In the genomic region with DNA sequence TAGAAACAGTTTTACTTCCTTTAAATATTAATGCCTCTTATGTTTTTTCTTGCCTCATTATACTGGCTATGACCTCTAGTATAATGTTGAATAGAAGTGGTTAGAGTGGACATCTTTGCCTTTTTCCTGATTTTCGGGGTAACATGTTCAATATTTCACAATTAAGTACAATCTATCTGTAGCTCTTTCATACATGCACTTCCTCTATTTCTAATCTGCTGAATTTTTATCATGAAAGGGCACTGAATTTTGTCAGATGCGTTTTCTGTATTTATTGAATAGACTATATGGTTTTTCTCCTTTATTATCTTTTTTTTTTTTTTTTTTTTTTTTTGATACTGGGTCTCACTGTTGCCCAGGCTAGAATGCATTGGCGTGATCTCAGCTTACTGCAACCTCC, we compare ENCODE assay signal across 1 cellular context.
TF ChIP-seq lines count a peak whose summit lies in the region.

No MANE protein-coding gene starts in this region.

TF ChIP-seq in GM12878, 131 proteins besides CTCF, POLR2A, EP300 and RAD21:
- TF ChIP-seq ZBED1 (IDR thresholded peaks at IDR 0.05; ENCODE audit: borderline replicate concordance) (no peak), DPF2 (IDR thresholded peaks at IDR 0.05) (no peak), SPI1 (IDR thresholded peaks at IDR 0.05; ENCODE audit: borderline replicate concordance, insufficient read depth, low read depth, low read length) (peak; percentile 27; the same call in 1 of the 2 replicates)
- TF ChIP-seq, protein P1, sequence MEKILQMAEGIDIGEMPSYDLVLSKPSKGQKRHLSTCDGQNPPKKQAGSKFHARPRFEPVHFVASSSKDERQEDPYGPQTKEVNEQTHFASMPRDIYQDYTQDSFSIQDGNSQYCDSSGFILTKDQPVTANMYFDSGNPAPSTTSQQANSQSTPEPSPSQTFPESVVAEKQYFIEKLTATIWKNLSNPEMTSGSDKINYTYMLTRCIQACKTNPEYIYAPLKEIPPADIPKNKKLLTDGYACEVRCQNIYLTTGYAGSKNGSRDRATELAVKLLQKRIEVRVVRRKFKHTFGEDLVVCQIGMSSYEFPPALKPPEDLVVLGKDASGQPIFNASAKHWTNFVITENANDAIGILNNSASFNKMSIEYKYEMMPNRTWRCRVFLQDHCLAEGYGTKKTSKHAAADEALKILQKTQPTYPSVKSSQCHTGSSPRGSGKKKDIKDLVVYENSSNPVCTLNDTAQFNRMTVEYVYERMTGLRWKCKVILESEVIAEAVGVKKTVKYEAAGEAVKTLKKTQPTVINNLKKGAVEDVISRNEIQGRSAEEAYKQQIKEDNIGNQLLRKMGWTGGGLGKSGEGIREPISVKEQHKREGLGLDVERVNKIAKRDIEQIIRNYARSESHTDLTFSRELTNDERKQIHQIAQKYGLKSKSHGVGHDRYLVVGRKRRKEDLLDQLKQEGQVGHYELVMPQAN (conservative IDR thresholded peaks at IDR 0.05), result no peak
